ENCODE assay signal across 2 cellular contexts in the genomic region with DNA sequence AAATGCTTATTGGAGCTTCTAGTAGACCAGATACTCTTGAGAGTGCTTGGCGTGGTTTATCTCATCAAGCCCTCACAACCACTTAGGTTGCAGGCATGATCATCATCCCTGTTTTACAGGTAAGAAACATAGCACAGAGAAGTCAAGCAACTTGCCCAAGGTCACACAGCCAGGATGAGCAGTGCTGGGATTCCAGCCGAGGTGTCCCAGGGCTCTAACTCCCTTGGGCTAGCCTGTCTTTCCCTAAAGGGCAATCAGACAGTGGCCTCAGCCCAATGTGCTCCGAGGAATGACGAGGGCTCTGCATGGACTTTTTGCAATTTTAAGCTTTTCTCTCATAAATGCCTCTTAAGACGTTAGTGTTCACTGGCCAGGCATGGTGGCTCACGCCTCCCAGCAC.
A peak's percentile ranks its signal among the peaks of the same experiment; 100 is the strongest.
TF ChIP-seq lines count a peak whose summit lies in the region.

No MANE protein-coding gene starts in this region.

TF ChIP-seq in A549, 52 proteins besides CTCF, POLR2A, EP300 and RAD21:
- peak; percentile 64 for TF ChIP-seq ZFP36 (IDR thresholded peaks at IDR 0.05; ENCODE audit: borderline replicate concordance, partially characterized antibody)
- no peak for TF ChIP-seq PBX3 (IDR thresholded peaks at IDR 0.05)
- no peak for TF ChIP-seq CBX8 (IDR thresholded peaks at IDR 0.05)
- no peak for TF ChIP-seq RFX5 (IDR thresholded peaks at IDR 0.05)
- TF ChIP-seq KDM1A (IDR thresholded peaks at IDR 0.05; ENCODE audit: low read depth), result peak; percentile 88

TF ChIP-seq in GM12878, 131 proteins besides CTCF, POLR2A, EP300 and RAD21:
- 0 out of 2 replicates have a peak, but pooled peaks have one; percentile 28 for TF ChIP-seq SMARCA5 (IDR thresholded peaks at IDR 0.05)
- TF ChIP-seq POU2F2 (IDR thresholded peaks at IDR 0.05; ENCODE audit: borderline replicate concordance, low read depth, low read length), result no peak
TF ChIP-seq in GM12878: peak in this region for 1.
